1 cellular context compared by ENCODE assay signal in the genomic region with DNA sequence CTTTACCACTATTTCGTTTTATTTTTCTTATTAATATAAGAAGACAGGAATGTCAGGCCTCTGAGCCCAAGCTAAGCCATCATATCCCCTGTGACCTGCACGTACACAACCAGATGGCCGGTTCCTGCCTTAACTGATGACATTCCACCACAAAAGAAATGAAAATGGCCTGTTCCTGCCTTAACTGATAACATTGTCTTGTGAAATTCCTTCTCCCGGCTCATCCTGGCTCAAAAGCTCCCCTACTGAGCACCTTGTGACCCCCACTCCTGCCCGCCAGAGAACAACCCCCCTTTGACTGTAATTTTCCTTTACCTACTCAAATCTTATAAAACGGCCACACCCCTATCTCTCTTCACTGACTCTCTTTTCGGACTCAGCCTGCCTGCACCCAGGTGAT.
TF ChIP-seq lines count a peak whose summit lies in the region.

No MANE protein-coding gene starts in this region.

TF ChIP-seq in GM23338, 12 proteins besides CTCF, POLR2A, EP300 and RAD21 (continued from another document):
- TF ChIP-seq, protein P1, sequence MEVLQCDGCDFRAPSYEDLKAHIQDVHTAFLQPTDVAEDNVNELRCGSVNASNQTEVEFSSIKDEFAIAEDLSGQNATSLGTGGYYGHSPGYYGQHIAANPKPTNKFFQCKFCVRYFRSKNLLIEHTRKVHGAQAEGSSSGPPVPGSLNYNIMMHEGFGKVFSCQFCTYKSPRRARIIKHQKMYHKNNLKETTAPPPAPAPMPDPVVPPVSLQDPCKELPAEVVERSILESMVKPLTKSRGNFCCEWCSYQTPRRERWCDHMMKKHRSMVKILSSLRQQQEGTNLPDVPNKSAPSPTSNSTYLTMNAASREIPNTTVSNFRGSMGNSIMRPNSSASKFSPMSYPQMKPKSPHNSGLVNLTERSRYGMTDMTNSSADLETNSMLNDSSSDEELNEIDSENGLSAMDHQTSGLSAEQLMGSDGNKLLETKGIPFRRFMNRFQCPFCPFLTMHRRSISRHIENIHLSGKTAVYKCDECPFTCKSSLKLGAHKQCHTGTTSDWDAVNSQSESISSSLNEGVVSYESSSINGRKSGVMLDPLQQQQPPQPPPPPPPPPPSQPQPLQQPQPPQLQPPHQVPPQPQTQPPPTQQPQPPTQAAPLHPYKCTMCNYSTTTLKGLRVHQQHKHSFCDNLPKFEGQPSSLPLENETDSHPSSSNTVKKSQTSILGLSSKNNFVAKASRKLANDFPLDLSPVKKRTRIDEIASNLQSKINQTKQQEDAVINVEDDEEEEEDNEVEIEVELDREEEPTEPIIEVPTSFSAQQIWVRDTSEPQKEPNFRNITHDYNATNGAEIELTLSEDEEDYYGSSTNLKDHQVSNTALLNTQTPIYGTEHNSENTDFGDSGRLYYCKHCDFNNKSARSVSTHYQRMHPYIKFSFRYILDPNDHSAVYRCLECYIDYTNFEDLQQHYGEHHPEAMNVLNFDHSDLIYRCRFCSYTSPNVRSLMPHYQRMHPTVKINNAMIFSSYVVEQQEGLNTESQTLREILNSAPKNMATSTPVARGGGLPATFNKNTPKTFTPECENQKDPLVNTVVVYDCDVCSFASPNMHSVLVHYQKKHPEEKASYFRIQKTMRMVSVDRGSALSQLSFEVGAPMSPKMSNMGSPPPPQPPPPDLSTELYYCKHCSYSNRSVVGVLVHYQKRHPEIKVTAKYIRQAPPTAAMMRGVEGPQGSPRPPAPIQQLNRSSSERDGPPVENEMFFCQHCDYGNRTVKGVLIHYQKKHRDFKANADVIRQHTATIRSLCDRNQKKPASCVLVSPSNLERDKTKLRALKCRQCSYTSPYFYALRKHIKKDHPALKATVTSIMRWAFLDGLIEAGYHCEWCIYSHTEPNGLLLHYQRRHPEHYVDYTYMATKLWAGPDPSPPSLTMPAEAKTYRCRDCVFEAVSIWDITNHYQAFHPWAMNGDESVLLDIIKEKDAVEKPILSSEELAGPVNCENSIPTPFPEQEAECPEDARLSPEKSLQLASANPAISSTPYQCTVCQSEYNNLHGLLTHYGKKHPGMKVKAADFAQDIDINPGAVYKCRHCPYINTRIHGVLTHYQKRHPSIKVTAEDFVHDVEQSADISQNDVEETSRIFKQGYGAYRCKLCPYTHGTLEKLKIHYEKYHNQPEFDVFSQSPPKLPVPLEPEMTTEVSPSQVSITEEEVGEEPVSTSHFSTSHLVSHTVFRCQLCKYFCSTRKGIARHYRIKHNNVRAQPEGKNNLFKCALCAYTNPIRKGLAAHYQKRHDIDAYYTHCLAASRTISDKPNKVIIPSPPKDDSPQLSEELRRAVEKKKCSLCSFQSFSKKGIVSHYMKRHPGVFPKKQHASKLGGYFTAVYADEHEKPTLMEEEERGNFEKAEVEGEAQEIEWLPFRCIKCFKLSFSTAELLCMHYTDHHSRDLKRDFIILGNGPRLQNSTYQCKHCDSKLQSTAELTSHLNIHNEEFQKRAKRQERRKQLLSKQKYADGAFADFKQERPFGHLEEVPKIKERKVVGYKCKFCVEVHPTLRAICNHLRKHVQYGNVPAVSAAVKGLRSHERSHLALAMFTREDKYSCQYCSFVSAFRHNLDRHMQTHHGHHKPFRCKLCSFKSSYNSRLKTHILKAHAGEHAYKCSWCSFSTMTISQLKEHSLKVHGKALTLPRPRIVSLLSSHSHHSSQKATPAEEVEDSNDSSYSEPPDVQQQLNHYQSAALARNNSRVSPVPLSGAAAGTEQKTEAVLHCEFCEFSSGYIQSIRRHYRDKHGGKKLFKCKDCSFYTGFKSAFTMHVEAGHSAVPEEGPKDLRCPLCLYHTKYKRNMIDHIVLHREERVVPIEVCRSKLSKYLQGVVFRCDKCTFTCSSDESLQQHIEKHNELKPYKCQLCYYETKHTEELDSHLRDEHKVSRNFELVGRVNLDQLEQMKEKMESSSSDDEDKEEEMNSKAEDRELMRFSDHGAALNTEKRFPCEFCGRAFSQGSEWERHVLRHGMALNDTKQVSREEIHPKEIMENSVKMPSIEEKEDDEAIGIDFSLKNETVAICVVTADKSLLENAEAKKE (CRISPR knock-in tag; IDR thresholded peaks at IDR 0.05) = peak; percentile 45; the same call in 1 of the 2 replicates
- peak; percentile 67; the same call in 1 of the 2 replicates for TF ChIP-seq NANOG (IDR thresholded peaks at IDR 0.05; ENCODE audit: borderline replicate concordance)
